11 cellular contexts compared by ENCODE assay signal in genomic region chr4:100935090-100935489, GRCh38.
DNase-seq lines count a peak whose midpoint lies in the region; ATAC-seq, FAIRE-seq and TF ChIP-seq lines count a peak whose summit lies in the region.
"Had no signal": no experiment of that assay in that cellular context is flagged by ENCODE, and none has a peak within 500 bp of the region (broad histone marks: within the 10 kb centered on the region; RNA-seq: fewer than 3 reads in every experiment).

No MANE protein-coding gene starts in this region.

- ATAC-seq in HG03175 (IDR thresholded peaks at IDR 0.05; ENCODE audit: unreplicated experiment): no peak

- no peak for TF ChIP-seq POLR2A in GM12892 (IDR thresholded peaks at IDR 0.05; ENCODE audit: low read depth, low read length)

- DNase-seq in GM12892 (ENCODE audit: insufficient read length) (no peak), NCI-H460 (ENCODE audit: extremely low read depth, low read depth) (peak; percentile 24), fibroblast of mammary gland (ENCODE audit: low read depth) (peak; percentile 20), NCI-H345 (lab: John Stamatoyannopoulos, UW) (no peak), GDM1 (lab: John Stamatoyannopoulos, UW) (no peak), NCI-H2196 treated with DMSO at 0.1 percent for 48 hours (lab: John Stamatoyannopoulos, UW; ENCODE audit: unreplicated experiment) (no peak)
- DNase-seq: activated CD4-positive, alpha-beta T cell treated with anti-CD3 and anti-CD28 coated beads for 1 hour; GF-D8; posterior cingulate gyrus had no signal

- peak; percentile 66 for TF ChIP-seq CTCF in 22Rv1 (IDR thresholded peaks at IDR 0.05)
- TF ChIP-seq CTCF in fibroblast of mammary gland (conservative IDR thresholded peaks at IDR 0.05; ENCODE audit: control insufficient read depth, insufficient read depth, low read depth, low read length): peak; percentile 39

- H3K4me3 ChIP-seq in fibroblast of mammary gland (ENCODE audit: control insufficient read depth, low read depth, low read length): no peak overlapping the region

- FAIRE-seq in GM12892 (lab: Jason Lieb, UNC): peak; percentile 27

- no peak overlapping the region for H3K27ac ChIP-seq in 22Rv1

Comparison
In these comparisons a context has a peak if more than half of its experiments do, and no peak if none do; other contexts are left out.
1. DNase-seq: peak in NCI-H460 (single experiment) and fibroblast of mammary gland (single experiment); none in GM12892 (single experiment), NCI-H345 (single experiment), GDM1 (single experiment) and NCI-H2196 treated with DMSO at 0.1 percent for 48 hours (single experiment).